Comparison of ENCODE assay signal across 1 cellular context in the genomic region with DNA sequence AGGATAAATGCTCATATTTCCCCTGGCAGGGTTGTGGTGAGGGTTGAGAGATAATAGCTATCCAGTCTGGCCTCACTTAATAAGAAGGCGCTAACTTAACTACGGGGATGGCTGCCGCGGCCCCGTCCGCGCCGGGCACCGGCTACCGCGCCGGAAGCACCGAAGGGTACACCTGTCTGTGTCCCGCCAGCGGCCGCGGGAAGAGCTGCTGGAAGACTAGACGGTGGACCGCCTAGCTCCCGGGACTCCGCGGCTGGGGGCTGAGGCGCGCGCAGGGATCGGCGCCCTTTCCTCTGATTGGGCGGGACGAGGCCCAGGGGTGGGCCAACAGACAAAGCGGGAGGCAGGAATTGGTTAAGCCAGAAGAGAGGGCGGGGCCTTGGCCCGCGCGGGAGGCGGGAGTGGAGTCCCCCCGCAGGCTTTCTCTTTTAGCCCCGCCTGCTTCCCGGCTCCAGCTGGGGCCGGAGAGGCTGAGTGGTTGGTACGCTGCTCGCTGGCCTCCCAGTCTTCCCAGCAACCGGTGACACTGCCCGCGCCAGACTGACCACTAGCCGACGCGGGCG.
A peak's percentile ranks its signal among the peaks of the same experiment; 100 is the strongest.
TF ChIP-seq lines count a peak whose summit lies in the region.

A gene (plus strand): TSS at position 431 of the 563 bp plus-strand sequence. CDS start 9,051 bp downstream, outside the sequence.

TF ChIP-seq in K562, 482 proteins besides CTCF, POLR2A, EP300 and RAD21 (continued from another document and continues in another):
- TF ChIP-seq, protein P1, sequence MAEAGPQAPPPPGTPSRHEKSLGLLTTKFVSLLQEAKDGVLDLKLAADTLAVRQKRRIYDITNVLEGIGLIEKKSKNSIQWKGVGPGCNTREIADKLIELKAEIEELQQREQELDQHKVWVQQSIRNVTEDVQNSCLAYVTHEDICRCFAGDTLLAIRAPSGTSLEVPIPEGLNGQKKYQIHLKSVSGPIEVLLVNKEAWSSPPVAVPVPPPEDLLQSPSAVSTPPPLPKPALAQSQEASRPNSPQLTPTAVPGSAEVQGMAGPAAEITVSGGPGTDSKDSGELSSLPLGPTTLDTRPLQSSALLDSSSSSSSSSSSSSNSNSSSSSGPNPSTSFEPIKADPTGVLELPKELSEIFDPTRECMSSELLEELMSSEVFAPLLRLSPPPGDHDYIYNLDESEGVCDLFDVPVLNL (CRISPR knock-in tag; IDR thresholded peaks at IDR 0.05; ENCODE audit: low read depth) = no peak
- TF ChIP-seq, protein P2, sequence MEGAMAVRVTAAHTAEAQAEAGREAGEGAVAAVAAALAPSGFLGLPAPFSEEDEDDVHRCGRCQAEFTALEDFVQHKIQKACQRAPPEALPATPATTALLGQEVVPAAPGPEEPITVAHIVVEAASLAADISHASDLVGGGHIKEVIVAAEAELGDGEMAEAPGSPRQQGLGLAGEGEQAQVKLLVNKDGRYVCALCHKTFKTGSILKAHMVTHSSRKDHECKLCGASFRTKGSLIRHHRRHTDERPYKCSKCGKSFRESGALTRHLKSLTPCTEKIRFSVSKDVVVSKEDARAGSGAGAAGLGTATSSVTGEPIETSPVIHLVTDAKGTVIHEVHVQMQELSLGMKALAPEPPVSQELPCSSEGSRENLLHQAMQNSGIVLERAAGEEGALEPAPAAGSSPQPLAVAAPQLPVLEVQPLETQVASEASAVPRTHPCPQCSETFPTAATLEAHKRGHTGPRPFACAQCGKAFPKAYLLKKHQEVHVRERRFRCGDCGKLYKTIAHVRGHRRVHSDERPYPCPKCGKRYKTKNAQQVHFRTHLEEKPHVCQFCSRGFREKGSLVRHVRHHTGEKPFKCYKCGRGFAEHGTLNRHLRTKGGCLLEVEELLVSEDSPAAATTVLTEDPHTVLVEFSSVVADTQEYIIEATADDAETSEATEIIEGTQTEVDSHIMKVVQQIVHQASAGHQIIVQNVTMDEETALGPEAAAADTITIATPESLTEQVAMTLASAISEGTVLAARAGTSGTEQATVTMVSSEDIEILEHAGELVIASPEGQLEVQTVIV (CRISPR knock-in tag; IDR thresholded peaks at IDR 0.05; ENCODE audit: borderline replicate concordance) = no peak
- TF ChIP-seq SIRT6 (IDR thresholded peaks at IDR 0.05; ENCODE audit: low read depth, low read length) (no peak), CCNT2 (IDR thresholded peaks at IDR 0.05; ENCODE audit: borderline replicate concordance, extremely low read depth, insufficient read length, low read depth, low read length) (peak; percentile 59), MEIS2 (IDR thresholded peaks at IDR 0.05; ENCODE audit: partially characterized antibody) (no peak), CBX8 (IDR thresholded peaks at IDR 0.05; ENCODE audit: borderline replicate concordance, extremely low read depth, low read depth, low read length, poor library complexity, severe bottlenecking) (no peak), TSC22D4 (tag; IDR thresholded peaks at IDR 0.05) (no peak), NFXL1 (CRISPR knock-in tag; IDR thresholded peaks at IDR 0.05) (no peak), GTF2F1 (IDR thresholded peaks at IDR 0.05; ENCODE audit: low read depth, low read length) (peak; percentile 68; the same call in 1 of the 2 replicates), YY1 (IDR thresholded peaks at IDR 0.05; ENCODE audit: borderline replicate concordance in 1 of 3, control insufficient read depth in 1 of 3, extremely low read depth in 1 of 3, insufficient read depth in 3 of 3, insufficient read length in 1 of 3, insufficient replicate concordance in 2 of 3, low read depth in 1 of 3, low read length in 2 of 3) (peak in 2 of 3 experiments; percentile 26 to 45), NCOA2 (IDR thresholded peaks at IDR 0.05; ENCODE audit: partially characterized antibody in 2 of 2) (no peak), TAF15 (IDR thresholded peaks at IDR 0.05; ENCODE audit: low read depth, low read length) (no peak), NEUROD1 (IDR thresholded peaks at IDR 0.05; ENCODE audit: borderline replicate concordance, low read depth, low read length, partially characterized antibody) (peak; percentile 63), CHCHD3 (CRISPR knock-in tag; IDR thresholded peaks at IDR 0.05) (no peak), SOX6 (IDR thresholded peaks at IDR 0.05) (peak; percentile 11; the same call in 1 of the 2 replicates), SP2 (IDR thresholded peaks at IDR 0.05; ENCODE audit: extremely low read depth, low read depth, low read length, poor library complexity, severe bottlenecking) (peak; percentile 68), CEBPG (CRISPR knock-in tag; IDR thresholded peaks at IDR 0.05) (no peak), CEBPG (tag; conservative IDR thresholded peaks at IDR 0.05 in 1 of 2, IDR thresholded peaks at IDR 0.05 in 1 of 2) (no peak), ZNF707 (CRISPR knock-in tag; conservative IDR thresholded peaks at IDR 0.05) (no peak), DPF2 (IDR thresholded peaks at IDR 0.05) (no peak)
- TF ChIP-seq, protein P3, sequence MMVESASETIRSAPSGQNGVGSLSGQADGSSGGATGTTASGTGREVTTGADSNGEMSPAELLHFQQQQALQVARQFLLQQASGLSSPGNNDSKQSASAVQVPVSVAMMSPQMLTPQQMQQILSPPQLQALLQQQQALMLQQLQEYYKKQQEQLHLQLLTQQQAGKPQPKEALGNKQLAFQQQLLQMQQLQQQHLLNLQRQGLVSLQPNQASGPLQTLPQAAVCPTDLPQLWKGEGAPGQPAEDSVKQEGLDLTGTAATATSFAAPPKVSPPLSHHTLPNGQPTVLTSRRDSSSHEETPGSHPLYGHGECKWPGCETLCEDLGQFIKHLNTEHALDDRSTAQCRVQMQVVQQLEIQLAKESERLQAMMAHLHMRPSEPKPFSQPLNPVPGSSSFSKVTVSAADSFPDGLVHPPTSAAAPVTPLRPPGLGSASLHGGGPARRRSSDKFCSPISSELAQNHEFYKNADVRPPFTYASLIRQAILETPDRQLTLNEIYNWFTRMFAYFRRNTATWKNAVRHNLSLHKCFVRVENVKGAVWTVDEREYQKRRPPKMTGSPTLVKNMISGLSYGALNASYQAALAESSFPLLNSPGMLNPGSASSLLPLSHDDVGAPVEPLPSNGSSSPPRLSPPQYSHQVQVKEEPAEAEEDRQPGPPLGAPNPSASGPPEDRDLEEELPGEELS (CRISPR knock-in tag; IDR thresholded peaks at IDR 0.05; ENCODE audit: borderline replicate concordance) = no peak
- TF ChIP-seq, protein P4, sequence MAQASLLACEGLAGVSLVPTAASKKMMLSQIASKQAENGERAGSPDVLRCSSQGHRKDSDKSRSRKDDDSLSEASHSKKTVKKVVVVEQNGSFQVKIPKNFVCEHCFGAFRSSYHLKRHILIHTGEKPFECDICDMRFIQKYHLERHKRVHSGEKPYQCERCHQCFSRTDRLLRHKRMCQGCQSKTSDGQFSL (CRISPR knock-in tag; IDR thresholded peaks at IDR 0.05) = no peak
- TF ChIP-seq, protein P4 (tag; IDR thresholded peaks at IDR 0.05) = no peak
- TF ChIP-seq, protein P5, sequence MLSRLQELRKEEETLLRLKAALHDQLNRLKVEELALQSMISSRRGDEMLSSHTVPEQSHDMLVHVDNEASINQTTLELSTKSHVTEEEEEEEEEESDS (CRISPR knock-in tag; IDR thresholded peaks at IDR 0.05) = no peak
- TF ChIP-seq, protein P6, sequence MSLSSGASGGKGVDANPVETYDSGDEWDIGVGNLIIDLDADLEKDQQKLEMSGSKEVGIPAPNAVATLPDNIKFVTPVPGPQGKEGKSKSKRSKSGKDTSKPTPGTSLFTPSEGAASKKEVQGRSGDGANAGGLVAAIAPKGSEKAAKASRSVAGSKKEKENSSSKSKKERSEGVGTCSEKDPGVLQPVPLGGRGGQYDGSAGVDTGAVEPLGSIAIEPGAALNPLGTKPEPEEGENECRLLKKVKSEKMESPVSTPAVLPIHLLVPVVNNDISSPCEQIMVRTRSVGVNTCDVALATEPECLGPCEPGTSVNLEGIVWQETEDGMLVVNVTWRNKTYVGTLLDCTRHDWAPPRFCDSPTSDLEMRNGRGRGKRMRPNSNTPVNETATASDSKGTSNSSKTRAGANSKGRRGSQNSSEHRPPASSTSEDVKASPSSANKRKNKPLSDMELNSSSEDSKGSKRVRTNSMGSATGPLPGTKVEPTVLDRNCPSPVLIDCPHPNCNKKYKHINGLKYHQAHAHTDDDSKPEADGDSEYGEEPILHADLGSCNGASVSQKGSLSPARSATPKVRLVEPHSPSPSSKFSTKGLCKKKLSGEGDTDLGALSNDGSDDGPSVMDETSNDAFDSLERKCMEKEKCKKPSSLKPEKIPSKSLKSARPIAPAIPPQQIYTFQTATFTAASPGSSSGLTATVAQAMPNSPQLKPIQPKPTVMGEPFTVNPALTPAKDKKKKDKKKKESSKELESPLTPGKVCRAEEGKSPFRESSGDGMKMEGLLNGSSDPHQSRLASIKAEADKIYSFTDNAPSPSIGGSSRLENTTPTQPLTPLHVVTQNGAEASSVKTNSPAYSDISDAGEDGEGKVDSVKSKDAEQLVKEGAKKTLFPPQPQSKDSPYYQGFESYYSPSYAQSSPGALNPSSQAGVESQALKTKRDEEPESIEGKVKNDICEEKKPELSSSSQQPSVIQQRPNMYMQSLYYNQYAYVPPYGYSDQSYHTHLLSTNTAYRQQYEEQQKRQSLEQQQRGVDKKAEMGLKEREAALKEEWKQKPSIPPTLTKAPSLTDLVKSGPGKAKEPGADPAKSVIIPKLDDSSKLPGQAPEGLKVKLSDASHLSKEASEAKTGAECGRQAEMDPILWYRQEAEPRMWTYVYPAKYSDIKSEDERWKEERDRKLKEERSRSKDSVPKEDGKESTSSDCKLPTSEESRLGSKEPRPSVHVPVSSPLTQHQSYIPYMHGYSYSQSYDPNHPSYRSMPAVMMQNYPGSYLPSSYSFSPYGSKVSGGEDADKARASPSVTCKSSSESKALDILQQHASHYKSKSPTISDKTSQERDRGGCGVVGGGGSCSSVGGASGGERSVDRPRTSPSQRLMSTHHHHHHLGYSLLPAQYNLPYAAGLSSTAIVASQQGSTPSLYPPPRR (CRISPR knock-in tag; IDR thresholded peaks at IDR 0.05; ENCODE audit: borderline replicate concordance) = no peak
- TF ChIP-seq, protein P7, sequence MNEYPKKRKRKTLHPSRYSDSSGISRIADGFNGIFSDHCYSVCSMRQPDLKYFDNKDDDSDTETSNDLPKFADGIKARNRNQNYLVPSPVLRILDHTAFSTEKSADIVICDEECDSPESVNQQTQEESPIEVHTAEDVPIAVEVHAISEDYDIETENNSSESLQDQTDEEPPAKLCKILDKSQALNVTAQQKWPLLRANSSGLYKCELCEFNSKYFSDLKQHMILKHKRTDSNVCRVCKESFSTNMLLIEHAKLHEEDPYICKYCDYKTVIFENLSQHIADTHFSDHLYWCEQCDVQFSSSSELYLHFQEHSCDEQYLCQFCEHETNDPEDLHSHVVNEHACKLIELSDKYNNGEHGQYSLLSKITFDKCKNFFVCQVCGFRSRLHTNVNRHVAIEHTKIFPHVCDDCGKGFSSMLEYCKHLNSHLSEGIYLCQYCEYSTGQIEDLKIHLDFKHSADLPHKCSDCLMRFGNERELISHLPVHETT (CRISPR knock-in tag; conservative IDR thresholded peaks at IDR 0.05 in 1 of 2, IDR thresholded peaks at IDR 0.05 in 1 of 2) = peak in 1 of 2 experiments; percentile 26; a peak in 1 of 4 replicates
- TF ChIP-seq, protein P8, sequence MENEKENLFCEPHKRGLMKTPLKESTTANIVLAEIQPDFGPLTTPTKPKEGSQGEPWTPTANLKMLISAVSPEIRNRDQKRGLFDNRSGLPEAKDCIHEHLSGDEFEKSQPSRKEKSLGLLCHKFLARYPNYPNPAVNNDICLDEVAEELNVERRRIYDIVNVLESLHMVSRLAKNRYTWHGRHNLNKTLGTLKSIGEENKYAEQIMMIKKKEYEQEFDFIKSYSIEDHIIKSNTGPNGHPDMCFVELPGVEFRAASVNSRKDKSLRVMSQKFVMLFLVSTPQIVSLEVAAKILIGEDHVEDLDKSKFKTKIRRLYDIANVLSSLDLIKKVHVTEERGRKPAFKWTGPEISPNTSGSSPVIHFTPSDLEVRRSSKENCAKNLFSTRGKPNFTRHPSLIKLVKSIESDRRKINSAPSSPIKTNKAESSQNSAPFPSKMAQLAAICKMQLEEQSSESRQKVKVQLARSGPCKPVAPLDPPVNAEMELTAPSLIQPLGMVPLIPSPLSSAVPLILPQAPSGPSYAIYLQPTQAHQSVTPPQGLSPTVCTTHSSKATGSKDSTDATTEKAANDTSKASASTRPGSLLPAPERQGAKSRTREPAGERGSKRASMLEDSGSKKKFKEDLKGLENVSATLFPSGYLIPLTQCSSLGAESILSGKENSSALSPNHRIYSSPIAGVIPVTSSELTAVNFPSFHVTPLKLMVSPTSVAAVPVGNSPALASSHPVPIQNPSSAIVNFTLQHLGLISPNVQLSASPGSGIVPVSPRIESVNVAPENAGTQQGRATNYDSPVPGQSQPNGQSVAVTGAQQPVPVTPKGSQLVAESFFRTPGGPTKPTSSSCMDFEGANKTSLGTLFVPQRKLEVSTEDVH (IDR thresholded peaks at IDR 0.05; ENCODE audit: low read depth, partially characterized antibody) = peak; percentile 69
- TF ChIP-seq, protein P9, sequence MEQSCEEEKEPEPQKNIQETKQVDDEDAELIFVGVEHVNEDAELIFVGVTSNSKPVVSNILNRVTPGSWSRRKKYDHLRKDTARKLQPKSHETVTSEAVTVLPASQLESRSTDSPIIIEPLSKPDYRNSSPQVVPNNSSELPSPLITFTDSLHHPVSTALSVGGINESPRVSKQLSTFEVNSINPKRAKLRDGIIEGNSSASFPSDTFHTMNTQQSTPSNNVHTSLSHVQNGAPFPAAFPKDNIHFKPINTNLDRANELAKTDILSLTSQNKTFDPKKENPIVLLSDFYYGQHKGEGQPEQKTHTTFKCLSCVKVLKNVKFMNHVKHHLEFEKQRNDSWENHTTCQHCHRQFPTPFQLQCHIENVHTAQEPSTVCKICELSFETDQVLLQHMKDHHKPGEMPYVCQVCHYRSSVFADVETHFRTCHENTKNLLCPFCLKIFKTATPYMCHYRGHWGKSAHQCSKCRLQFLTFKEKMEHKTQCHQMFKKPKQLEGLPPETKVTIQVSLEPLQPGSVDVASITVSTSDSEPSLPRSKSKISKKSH (CRISPR knock-in tag; IDR thresholded peaks at IDR 0.05) = no peak
- TF ChIP-seq, protein P10, sequence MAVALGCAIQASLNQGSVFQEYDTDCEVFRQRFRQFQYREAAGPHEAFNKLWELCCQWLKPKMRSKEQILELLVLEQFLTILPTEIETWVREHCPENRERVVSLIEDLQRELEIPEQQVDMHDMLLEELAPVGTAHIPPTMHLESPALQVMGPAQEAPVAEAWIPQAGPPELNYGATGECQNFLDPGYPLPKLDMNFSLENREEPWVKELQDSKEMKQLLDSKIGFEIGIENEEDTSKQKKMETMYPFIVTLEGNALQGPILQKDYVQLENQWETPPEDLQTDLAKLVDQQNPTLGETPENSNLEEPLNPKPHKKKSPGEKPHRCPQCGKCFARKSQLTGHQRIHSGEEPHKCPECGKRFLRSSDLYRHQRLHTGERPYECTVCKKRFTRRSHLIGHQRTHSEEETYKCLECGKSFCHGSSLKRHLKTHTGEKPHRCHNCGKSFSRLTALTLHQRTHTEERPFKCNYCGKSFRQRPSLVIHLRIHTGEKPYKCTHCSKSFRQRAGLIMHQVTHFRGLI (CRISPR knock-in tag; IDR thresholded peaks at IDR 0.05) = no peak
- TF ChIP-seq, protein P11, sequence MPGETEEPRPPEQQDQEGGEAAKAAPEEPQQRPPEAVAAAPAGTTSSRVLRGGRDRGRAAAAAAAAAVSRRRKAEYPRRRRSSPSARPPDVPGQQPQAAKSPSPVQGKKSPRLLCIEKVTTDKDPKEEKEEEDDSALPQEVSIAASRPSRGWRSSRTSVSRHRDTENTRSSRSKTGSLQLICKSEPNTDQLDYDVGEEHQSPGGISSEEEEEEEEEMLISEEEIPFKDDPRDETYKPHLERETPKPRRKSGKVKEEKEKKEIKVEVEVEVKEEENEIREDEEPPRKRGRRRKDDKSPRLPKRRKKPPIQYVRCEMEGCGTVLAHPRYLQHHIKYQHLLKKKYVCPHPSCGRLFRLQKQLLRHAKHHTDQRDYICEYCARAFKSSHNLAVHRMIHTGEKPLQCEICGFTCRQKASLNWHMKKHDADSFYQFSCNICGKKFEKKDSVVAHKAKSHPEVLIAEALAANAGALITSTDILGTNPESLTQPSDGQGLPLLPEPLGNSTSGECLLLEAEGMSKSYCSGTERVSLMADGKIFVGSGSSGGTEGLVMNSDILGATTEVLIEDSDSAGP (CRISPR knock-in tag; IDR thresholded peaks at IDR 0.05) = no peak
